ENCODE assay signal across 1 cellular context in the genomic region with DNA sequence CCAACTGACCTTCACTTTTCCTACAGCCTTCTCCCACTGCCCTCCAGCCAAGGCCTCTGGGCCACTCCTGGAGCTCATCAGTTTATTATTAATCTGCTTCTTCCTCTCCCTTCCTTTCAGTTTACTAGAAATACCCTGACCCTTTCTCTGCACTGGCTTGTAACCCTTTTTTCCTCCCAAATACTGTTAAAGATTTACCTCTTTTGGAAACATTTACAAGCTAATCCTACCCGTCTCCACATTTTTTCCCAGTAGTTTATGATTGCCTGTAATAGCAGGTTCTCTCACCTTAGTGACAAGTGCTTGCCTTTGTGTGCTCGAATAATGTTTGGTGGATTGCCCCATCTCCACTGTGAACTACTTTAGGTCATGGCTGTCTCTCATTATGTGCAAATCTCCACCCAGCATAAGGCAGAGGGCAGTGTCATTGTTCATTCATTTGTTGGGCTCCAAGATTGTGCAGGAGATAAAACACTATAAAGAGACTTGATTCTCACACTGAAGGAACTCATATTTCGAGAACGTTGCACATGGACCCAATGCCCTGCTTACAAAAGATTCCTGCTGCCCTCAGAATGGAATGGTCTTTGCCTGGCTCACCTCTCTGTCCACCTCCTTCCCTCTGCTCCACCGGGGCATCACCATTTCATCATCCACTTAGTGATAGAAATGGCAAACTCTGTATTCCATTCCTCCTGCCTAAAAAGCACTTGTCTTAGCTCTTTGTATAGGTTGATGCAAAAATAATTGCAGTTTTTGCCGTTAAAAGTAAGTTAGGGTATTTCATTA.
TF ChIP-seq lines count a peak whose summit lies in the region.

No MANE protein-coding gene starts in this region.

TF ChIP-seq in WTC11, 78 proteins besides CTCF, POLR2A, EP300 and RAD21:
- no peak for TF ChIP-seq RORB (CRISPR knock-in tag; IDR thresholded peaks at IDR 0.05)
- TF ChIP-seq, protein P1, sequence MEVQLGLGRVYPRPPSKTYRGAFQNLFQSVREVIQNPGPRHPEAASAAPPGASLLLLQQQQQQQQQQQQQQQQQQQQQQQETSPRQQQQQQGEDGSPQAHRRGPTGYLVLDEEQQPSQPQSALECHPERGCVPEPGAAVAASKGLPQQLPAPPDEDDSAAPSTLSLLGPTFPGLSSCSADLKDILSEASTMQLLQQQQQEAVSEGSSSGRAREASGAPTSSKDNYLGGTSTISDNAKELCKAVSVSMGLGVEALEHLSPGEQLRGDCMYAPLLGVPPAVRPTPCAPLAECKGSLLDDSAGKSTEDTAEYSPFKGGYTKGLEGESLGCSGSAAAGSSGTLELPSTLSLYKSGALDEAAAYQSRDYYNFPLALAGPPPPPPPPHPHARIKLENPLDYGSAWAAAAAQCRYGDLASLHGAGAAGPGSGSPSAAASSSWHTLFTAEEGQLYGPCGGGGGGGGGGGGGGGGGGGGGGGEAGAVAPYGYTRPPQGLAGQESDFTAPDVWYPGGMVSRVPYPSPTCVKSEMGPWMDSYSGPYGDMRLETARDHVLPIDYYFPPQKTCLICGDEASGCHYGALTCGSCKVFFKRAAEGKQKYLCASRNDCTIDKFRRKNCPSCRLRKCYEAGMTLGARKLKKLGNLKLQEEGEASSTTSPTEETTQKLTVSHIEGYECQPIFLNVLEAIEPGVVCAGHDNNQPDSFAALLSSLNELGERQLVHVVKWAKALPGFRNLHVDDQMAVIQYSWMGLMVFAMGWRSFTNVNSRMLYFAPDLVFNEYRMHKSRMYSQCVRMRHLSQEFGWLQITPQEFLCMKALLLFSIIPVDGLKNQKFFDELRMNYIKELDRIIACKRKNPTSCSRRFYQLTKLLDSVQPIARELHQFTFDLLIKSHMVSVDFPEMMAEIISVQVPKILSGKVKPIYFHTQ (CRISPR knock-in tag; IDR thresholded peaks at IDR 0.05) = no peak
